Comparison of ENCODE assay signal across 12 cellular contexts in the genomic region with DNA sequence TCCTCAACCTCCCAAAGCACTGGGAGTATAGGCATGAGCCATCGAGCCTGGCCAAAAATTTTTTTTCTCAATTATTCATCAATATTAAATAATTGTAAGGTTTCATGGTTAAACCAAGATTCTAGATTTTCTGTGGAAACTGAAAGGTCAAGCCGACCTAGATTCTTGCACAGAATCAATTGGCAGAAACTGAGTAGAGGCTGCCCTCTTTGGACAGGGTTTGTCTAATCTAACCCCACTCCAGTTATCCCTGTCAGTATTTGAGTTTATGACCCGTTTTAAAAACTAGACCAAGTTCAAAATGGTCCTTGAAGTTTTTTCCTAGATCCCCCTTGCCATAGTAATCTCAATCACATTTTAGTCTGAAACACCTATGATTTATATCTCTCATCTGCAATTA. TPM values are rescaled to one million over a fixed set of nuclear protein-coding genes. Genes with fewer than 3 reads are reported as not detected.
DNase-seq lines count a peak whose midpoint lies in the region; ATAC-seq lines count a peak whose summit lies in the region.
"Had no signal": no experiment of that assay in that cellular context is flagged by ENCODE, and none has a peak within 500 bp of the region (broad histone marks: within the 10 kb centered on the region; RNA-seq: fewer than 3 reads in every experiment).

No MANE protein-coding gene starts in this region.

- peak; percentile 37 for DNase-seq in GM03348 (ENCODE audit: low spot score)
- DNase-seq in M059J (ENCODE audit: low read depth), result peak; percentile 47
- DNase-seq in dermis blood vessel endothelial cell, result peak; percentile 44
- DNase-seq in midbrain (lab: John Stamatoyannopoulos, UW), result peak; percentile 72
- DNase-seq in GF-D8 (lab: John Stamatoyannopoulos, UW), result no peak
- DNase-seq: NCI-H526, retina had no signal

- ATAC-seq in GM18870 (IDR thresholded peaks at IDR 0.05; ENCODE audit: unreplicated experiment) (no peak), GM21528 (IDR thresholded peaks at IDR 0.05; ENCODE audit: low FRiP score, unreplicated experiment) (no peak), GM18517 (IDR thresholded peaks at IDR 0.05; ENCODE audit: unreplicated experiment) (no peak)
- ATAC-seq: activated CD4-positive, CD25-positive, alpha-beta regulatory T cell treated with anti-CD3 and anti-CD28 coated beads, Interleukin-2, amount 50 U/mL, for 24 hours; stimulated activated effector memory CD8-positive, alpha-beta T cell treated with anti-CD3 and anti-CD28 coated beads, Interleukin-12 subunit alpha, Interleukin-12 subunit beta, amount 100 ng/mL, for 72 hours had no signal

RNA-seq across cellular contexts. Expression of gene ADAM10, which starts 8.6 kb away (rescaled TPM):
- 62.8 and 107 TPM in 2 replicates for total RNA-seq in M059J (2014; rRNA removed; shearing (Covaris generic))
- 232 and 310 TPM in 2 replicates for total RNA-seq in dermis blood vessel endothelial cell

RNA-seq across cellular contexts. Expression of gene MINDY2, which starts 13.0 kb away (rescaled TPM):
- total RNA-seq in M059J (2014; rRNA removed; shearing (Covaris generic)), result 4.5 and 5.6 TPM in 2 replicates
- 17.5 and 20.2 TPM in 2 replicates for total RNA-seq in dermis blood vessel endothelial cell
